15 cellular contexts compared by ENCODE assay signal in the genomic region with DNA sequence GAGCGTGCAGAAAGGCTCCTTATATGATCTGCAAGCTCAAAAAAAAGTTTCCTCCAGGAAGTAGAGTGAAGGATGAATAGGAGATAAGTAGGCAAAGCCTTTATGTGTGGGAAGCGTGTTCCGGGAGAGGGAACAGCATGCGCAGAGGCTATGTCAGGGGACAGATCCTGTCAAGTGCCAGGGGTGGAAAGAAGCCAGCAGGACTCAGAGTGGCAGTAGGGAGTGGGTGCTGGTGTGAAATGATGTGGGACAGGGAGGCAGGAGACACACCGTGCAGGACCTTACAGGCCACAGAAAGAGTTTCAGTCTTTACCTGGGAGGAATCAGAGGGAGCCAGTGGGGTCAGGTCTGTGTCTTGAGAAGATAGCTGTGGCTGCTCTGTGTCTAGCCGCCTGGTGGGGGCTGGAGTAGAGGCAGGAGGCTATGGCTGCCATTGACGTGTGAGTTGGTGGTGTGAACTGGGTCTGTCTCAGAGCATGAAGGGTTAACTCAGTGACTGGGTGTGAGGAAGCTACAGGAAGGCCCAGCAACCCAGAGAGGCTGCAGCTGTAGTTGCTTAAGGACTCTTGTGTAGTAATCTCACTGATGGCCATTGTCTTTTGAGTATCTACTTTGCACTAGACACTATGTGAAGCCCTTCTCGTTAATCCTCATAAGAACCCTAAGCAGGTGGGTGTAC.
DNase-seq lines count a peak whose midpoint lies in the region; ATAC-seq, FAIRE-seq and TF ChIP-seq lines count a peak whose summit lies in the region.
"Had no signal": no experiment of that assay in that cellular context is flagged by ENCODE, and none has a peak within 500 bp of the region (broad histone marks: within the 10 kb centered on the region; RNA-seq: fewer than 3 reads in every experiment).

No MANE protein-coding gene starts in this region.

- ATAC-seq in GM12878 (no peak), HG02798 (IDR thresholded peaks at IDR 0.05; ENCODE audit: poor library complexity, unreplicated experiment) (no peak), T-helper 17 cell (no peak)

- no peaks in the 10 kb centered on the region for H3K27me3 ChIP-seq in CD8-positive, alpha-beta memory T cell (ENCODE audit: insufficient read depth, low read length, poor library complexity, severe bottlenecking)
- H3K27me3 ChIP-seq in GM12878 (replicated peaks in 1 of 2; ENCODE audit: control insufficient read depth in 2 of 2, insufficient read depth in 2 of 2, low read length in 1 of 2) = no peaks in the 10 kb centered on the region
- no peaks in the 10 kb centered on the region for H3K27me3 ChIP-seq in hepatocyte

- RAD21 ChIA-PET in GM12878 (lab: Charles Lee; ENCODE audit: unreplicated experiment) = interaction anchor here (1.0 to 7.3 kb wide), 10 partner anchors 10 to 145 kb away, joined by 3 to 109 read pairs (median 10); a partner anchor contains a TSS

- BruUV-seq in GM12878 (replicated peaks; lab: Mats Ljungman, UMichigan) = no TSS peak

- DNase-seq in CD8-positive, alpha-beta memory T cell = no peak
- peak; percentile 42 for DNase-seq in MV-4-11 (lab: John Stamatoyannopoulos, UW)
- DNase-seq in GM12878 (ENCODE audit: low read depth, low spot score) = no peak
- DNase-seq in hepatocyte (ENCODE audit: low spot score) = no peak
- DNase-seq in immature natural killer cell = no peak
- no peak for DNase-seq in T-helper 17 cell
- DNase-seq: activated B cell treated with CpG ODN at 0.5 μM for 24 hours; activated naive CD4-positive, alpha-beta T cell treated with anti-CD3 and anti-CD28 coated beads, Interleukin-2, amount 10 ng/mL, durations not matched to agents 7 days and 5 days; islet precursor cell; SK-N-SH; stimulated activated CD4-positive, alpha-beta T cell treated with anti-CD3 and anti-CD28 coated beads, Interleukin-12 subunit alpha, Interleukin-12 subunit beta, amount 100 ng/mL, for 4 hours had no signal

- TF ChIP-seq EP300 in GM12878 (IDR thresholded peaks at IDR 0.05; ENCODE audit: borderline replicate concordance in 1 of 2, control insufficient read depth in 1 of 2, low read depth in 2 of 2, low read length in 2 of 2) = no peak

- TF ChIP-seq RAD21 in GM12878 (IDR thresholded peaks at IDR 0.05; ENCODE audit: insufficient read depth, low read depth, low read length) = no peak

- no peaks in the 10 kb centered on the region for H3K4me1 ChIP-seq in CD8-positive, alpha-beta memory T cell (ENCODE audit: insufficient read depth, low read length)
- H3K4me1 ChIP-seq in GM12878 (ENCODE audit: control insufficient read depth, insufficient read depth, low read length) (peaks cover 49% of the 10 kb centered on the region), hepatocyte (ENCODE audit: insufficient read depth) (peaks cover 19% of the 10 kb centered on the region)

- H3K79me2 ChIP-seq in GM12878 (ENCODE audit: control insufficient read depth, insufficient read depth, low read length) = peaks cover 67% of the 10 kb centered on the region
- no peaks in the 10 kb centered on the region for H3K79me2 ChIP-seq in hepatocyte

- no peaks in the 10 kb centered on the region for H3K9me2 ChIP-seq in hepatocyte (replicated peaks; ENCODE audit: insufficient read depth)
- H3K9me2 ChIP-seq: SK-N-SH had no signal

- SMC1A ChIA-PET in GM12878 (lab: Charles Lee; ENCODE audit: uncharacterized antibody, unreplicated experiment) = interaction anchor here (1.0 to 23.9 kb wide), 9 partner anchors 8 to 135 kb away, joined by 3 to 329 read pairs (median 10); no protein-coding TSS in a partner anchor

- peaks cover 0 to 2% (median 0%) of the 10 kb centered on the region in 3 donors for H3K36me3 Mint-ChIP-seq in CD8-positive, alpha-beta memory T cell
- H3K36me3 Mint-ChIP-seq in nephron (ENCODE audit: low read depth) (no peaks in the 10 kb centered on the region), immature natural killer cell (no peaks in the 10 kb centered on the region), T-helper 17 cell (ENCODE audit: low read depth) (no peaks in the 10 kb centered on the region)
- H3K36me3 Mint-ChIP-seq: activated naive CD4-positive, alpha-beta T cell treated with anti-CD3 and anti-CD28 coated beads, Interleukin-2, amount 10 ng/mL, durations not matched to agents 7 days and 5 days had no signal

- H3K4me3 Mint-ChIP-seq in CD8-positive, alpha-beta memory T cell = no peak overlapping the region
- H3K4me3 Mint-ChIP-seq in nephron (no peak overlapping the region), immature natural killer cell (no peak overlapping the region), T-helper 17 cell (no peak overlapping the region)
- H3K4me3 Mint-ChIP-seq: activated B cell treated with CpG ODN at 0.5 μM for 24 hours; activated naive CD4-positive, alpha-beta T cell treated with anti-CD3 and anti-CD28 coated beads, Interleukin-2, amount 10 ng/mL, durations not matched to agents 7 days and 5 days; B cell had no signal

- no peaks in the 10 kb centered on the region for H3K4me1 Mint-ChIP-seq in CD8-positive, alpha-beta memory T cell
- peaks cover 81% of the 10 kb centered on the region for H3K4me1 Mint-ChIP-seq in nephron
- no peaks in the 10 kb centered on the region for H3K4me1 Mint-ChIP-seq in immature natural killer cell
- H3K4me1 Mint-ChIP-seq in T-helper 17 cell = peaks cover 23% of the 10 kb centered on the region
- H3K4me1 Mint-ChIP-seq: activated naive CD4-positive, alpha-beta T cell treated with anti-CD3 and anti-CD28 coated beads, Interleukin-2, amount 10 ng/mL, durations not matched to agents 7 days and 5 days had no signal

- 86% methylated on average over 8 of the region's 8 CpGs for WGBS in GM12878 (ENCODE audit: insufficient coverage, insufficient replicate concordance, low lambda C conversion rate, missing lambda C conversion rate)
- WGBS in hepatocyte (ENCODE audit: low lambda C conversion rate, missing lambda C conversion rate) = 91% methylated on average over 8 of the region's 8 CpGs

- no peak overlapping the region for H3K4me3 ChIP-seq in CD8-positive, alpha-beta memory T cell (ENCODE audit: low read length)
- H3K4me3 ChIP-seq in GM12878 (no peak overlapping the region), hepatocyte (no peak overlapping the region)

- H4K20me1 ChIP-seq in GM12878 (ENCODE audit: control insufficient read depth, insufficient read depth) = no peaks in the 10 kb centered on the region
- no peaks in the 10 kb centered on the region for H4K20me1 ChIP-seq in hepatocyte (ENCODE audit: insufficient read depth, poor library complexity, severe bottlenecking)

- H3K9me3 ChIP-seq in CD8-positive, alpha-beta memory T cell (ENCODE audit: low read length) = no peaks in the 10 kb centered on the region
- H3K9me3 ChIP-seq in GM12878 (replicated peaks; ENCODE audit: control insufficient read depth, insufficient read depth, low read length) = no peaks in the 10 kb centered on the region
- H3K9me3 ChIP-seq in hepatocyte (ENCODE audit: low read depth) = no peaks in the 10 kb centered on the region
- no peaks in the 10 kb centered on the region for H3K9me3 ChIP-seq in T-helper 17 cell (ENCODE audit: control insufficient read depth, low read length, poor library complexity, severe bottlenecking)
- H3K9me3 ChIP-seq: SK-N-SH had no signal

- no peak overlapping the region for H3K4me2 ChIP-seq in GM12878 (ENCODE audit: control insufficient read depth, insufficient read depth)
- no peak overlapping the region for H3K4me2 ChIP-seq in hepatocyte
- H3K4me2 ChIP-seq: SK-N-SH had no signal

- CTCF ChIA-PET in CD8-positive, alpha-beta memory T cell (lab: Charles Lee) = interaction anchor here (1.3 kb wide), 1 partner anchor 26 kb away, joined by 5 read pairs; no protein-coding TSS in a partner anchor
- CTCF ChIA-PET in GM12878 (lab: Yijun Ruan, JAX) = interaction anchor here (0.8 to 5.9 kb wide), 11 partner anchors 10 to 146 kb away, joined by 3 to 67 read pairs (median 4); a partner anchor contains a TSS

- no peak overlapping the region for H3K9ac ChIP-seq in GM12878 (ENCODE audit: control insufficient read depth, insufficient read depth, low read length)
- H3K9ac ChIP-seq: SK-N-SH had no signal

- H3K27ac Mint-ChIP-seq in CD8-positive, alpha-beta memory T cell = no peak overlapping the region
- H3K27ac Mint-ChIP-seq in nephron (peak overlapping the region; percentile 30 to 41 (median 39)), immature natural killer cell (no peak overlapping the region), T-helper 17 cell (no peak overlapping the region)
- H3K27ac Mint-ChIP-seq: activated B cell treated with CpG ODN at 0.5 μM for 24 hours; activated naive CD4-positive, alpha-beta T cell treated with anti-CD3 and anti-CD28 coated beads, Interleukin-2, amount 10 ng/mL, durations not matched to agents 7 days and 5 days; B cell had no signal

- TF ChIP-seq POLR2A in GM12878 (IDR thresholded peaks at IDR 0.05; ENCODE audit: low read depth, low read length) = no peak

- H3K27me3 Mint-ChIP-seq in CD8-positive, alpha-beta memory T cell = no peaks in the 10 kb centered on the region
- H3K27me3 Mint-ChIP-seq in nephron (ENCODE audit: low read depth) (no peaks in the 10 kb centered on the region), immature natural killer cell (ENCODE audit: low read depth in 3 of 3) (peaks cover 0 to 2% (median 0%) of the 10 kb centered on the region in 3 donors), T-helper 17 cell (no peaks in the 10 kb centered on the region)
- H3K27me3 Mint-ChIP-seq: activated B cell treated with CpG ODN at 0.5 μM for 24 hours; activated naive CD4-positive, alpha-beta T cell treated with anti-CD3 and anti-CD28 coated beads, Interleukin-2, amount 10 ng/mL, durations not matched to agents 7 days and 5 days; B cell had no signal

- H3K27ac ChIP-seq in CD8-positive, alpha-beta memory T cell (ENCODE audit: low read depth, low read length) = peak overlapping the region; percentile 16
- H3K27ac ChIP-seq in GM12878 (ENCODE audit: control insufficient read depth, insufficient read depth) (peak overlapping the region; percentile 3), hepatocyte (no peak overlapping the region)

- no peak for FAIRE-seq in GM12878 (lab: Jason Lieb, UNC)
- FAIRE-seq: endometrium had no signal

- POLR2A ChIA-PET in CD8-positive, alpha-beta memory T cell (lab: Charles Lee) = no interaction called here
- POLR2A ChIA-PET in GM12878 (lab: Charles Lee) = interaction anchor here (0.6 to 8.4 kb wide), 8 partner anchors 9 to 70 kb away, joined by 3 to 143 read pairs (median 4); no protein-coding TSS in a partner anchor

- H3K36me3 ChIP-seq in CD8-positive, alpha-beta memory T cell (ENCODE audit: insufficient read depth, low read length) = no peaks in the 10 kb centered on the region
- H3K36me3 ChIP-seq in GM12878 (ENCODE audit: control insufficient read depth in 2 of 2, insufficient read depth in 2 of 2, low read length in 1 of 2) (peaks cover 0 to 2% of the 10 kb centered on the region in 2 experiments; a peak in 1 of 4 replicates), hepatocyte (replicated peaks; ENCODE audit: insufficient read depth, low read depth) (no peaks in the 10 kb centered on the region)

- in situ Hi-C loops in GM12878 (cut with MboI) = no loop called here

- intact Hi-C loops in GM12878 (cut with micrococcal nuclease; ENCODE audit: unreplicated experiment) = loop anchor here (10.0 kb wide), 1 partner anchor 1353 kb away; a partner anchor contains a TSS

- H2AFZ ChIP-seq in GM12878 (ENCODE audit: control insufficient read depth, low read depth, low read length) = no peak overlapping the region
- no peak overlapping the region for H2AFZ ChIP-seq in hepatocyte

- no peaks in the 10 kb centered on the region for H3K9me3 Mint-ChIP-seq in CD8-positive, alpha-beta memory T cell
- H3K9me3 Mint-ChIP-seq in nephron = no peaks in the 10 kb centered on the region
- H3K9me3 Mint-ChIP-seq in immature natural killer cell = no peaks in the 10 kb centered on the region
- H3K9me3 Mint-ChIP-seq: activated B cell treated with CpG ODN at 0.5 μM for 24 hours; activated naive CD4-positive, alpha-beta T cell treated with anti-CD3 and anti-CD28 coated beads, Interleukin-2, amount 10 ng/mL, durations not matched to agents 7 days and 5 days had no signal

- TF ChIP-seq CTCF in GM12878 (IDR thresholded peaks at IDR 0.05 in 2 of 3, conservative IDR thresholded peaks at IDR 0.05 in 1 of 3; ENCODE audit: control insufficient read depth in 2 of 3, extremely low read depth in 1 of 3, insufficient read depth in 1 of 3, low read depth in 3 of 3, low read length in 3 of 3) (no peak), nephron (IDR thresholded peaks at IDR 0.05; ENCODE audit: unreplicated experiment in 3 of 3) (no peak), hepatocyte (IDR thresholded peaks at IDR 0.05; ENCODE audit: poor library complexity) (no peak)

Comparison
In these comparisons a context has a peak if more than half of its experiments do, and no peak if none do; other contexts are left out.
1. H3K27ac Mint-ChIP-seq: peak in nephron (3 of 3); none in CD8-positive, alpha-beta memory T cell (0 of 8), immature natural killer cell (0 of 6) and T-helper 17 cell (single experiment).